ENCODE assay signal across 15 cellular contexts in the genomic region with DNA sequence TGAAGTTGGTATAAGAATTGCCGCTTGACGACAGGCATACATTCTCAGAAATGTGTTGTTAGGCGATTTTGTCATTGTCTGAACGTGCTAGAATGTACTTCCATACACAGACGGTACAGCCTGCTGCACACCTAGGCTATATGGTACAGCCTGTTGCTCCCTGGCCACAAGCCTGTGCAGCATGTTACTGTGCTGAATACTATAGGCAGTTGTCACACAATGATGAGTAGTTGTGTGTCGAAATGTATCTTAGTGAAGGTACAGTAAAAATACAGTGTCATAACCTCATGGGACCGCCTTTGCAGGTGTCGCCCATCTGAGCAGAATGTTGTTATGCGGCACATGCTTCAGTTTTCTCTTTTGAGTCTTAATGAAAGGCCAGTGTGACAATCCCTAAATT.
DNase-seq lines count a peak whose midpoint lies in the region; ATAC-seq lines count a peak whose summit lies in the region.
"Had no signal": no experiment of that assay in that cellular context is flagged by ENCODE, and none has a peak within 500 bp of the region (broad histone marks: within the 10 kb centered on the region; RNA-seq: fewer than 3 reads in every experiment).

No MANE protein-coding gene starts in this region.

- no peak for DNase-seq in activated naive CD4-positive, alpha-beta T cell treated with anti-CD3 and anti-CD28 coated beads, Interleukin-2, amount 10 ng/mL, durations not matched to agents 7 days and 5 days
- no peak for DNase-seq in activated naive CD4-positive, alpha-beta T cell treated with anti-CD3 and anti-CD28 coated beads, Interleukin-2, amount 50 U/mL, for 16 hours
- no peak for DNase-seq in ACHN
- DNase-seq in HK-2 (ENCODE audit: unreplicated experiment): no peak
- DNase-seq: cerebellar nuclear complex; heart left ventricle; NCI-H524 treated with DMSO at 0.1 percent for 48 hours; RPMI8226; stimulated activated CD8-positive, alpha-beta memory T cell treated with anti-CD3 and anti-CD28 coated beads, Interleukin-4, amount 100 ng/mL, for 48 hours; T1000 had no signal

- peaks cover 25% of the 10 kb centered on the region for H3K36me3 ChIP-seq in thymus (ENCODE audit: control insufficient read depth, insufficient read depth)

- no peaks in the 10 kb centered on the region for H3K27me3 Mint-ChIP-seq in activated naive CD4-positive, alpha-beta T cell treated with anti-CD3 and anti-CD28 coated beads, Interleukin-2, amount 10 ng/mL, durations not matched to agents 7 days and 5 days
- H3K27me3 Mint-ChIP-seq: activated naive CD8-positive, alpha-beta T cell had no signal

- ATAC-seq in HG02678 (IDR thresholded peaks at IDR 0.05; ENCODE audit: unreplicated experiment) (peak; percentile 16), HG03520 (IDR thresholded peaks at IDR 0.05; ENCODE audit: unreplicated experiment) (peak; percentile 7), GM18520 (IDR thresholded peaks at IDR 0.05; ENCODE audit: unreplicated experiment) (no peak)
- ATAC-seq: heart left ventricle had no signal

- H3K9me3 ChIP-seq in thymus (ENCODE audit: control insufficient read depth): no peaks in the 10 kb centered on the region
- H3K9me3 ChIP-seq: heart left ventricle had no signal

- peaks cover 43% of the 10 kb centered on the region for H3K4me1 ChIP-seq in thymus (ENCODE audit: control insufficient read depth, insufficient read depth, low read length)

- H3K27ac Mint-ChIP-seq in activated naive CD4-positive, alpha-beta T cell treated with anti-CD3 and anti-CD28 coated beads, Interleukin-2, amount 10 ng/mL, durations not matched to agents 7 days and 5 days: peak overlapping the region; percentile 11
- H3K27ac Mint-ChIP-seq: activated naive CD8-positive, alpha-beta T cell had no signal

- H3K4me1 Mint-ChIP-seq in activated naive CD4-positive, alpha-beta T cell treated with anti-CD3 and anti-CD28 coated beads, Interleukin-2, amount 10 ng/mL, durations not matched to agents 7 days and 5 days: peaks cover 25% of the 10 kb centered on the region

- no peak overlapping the region for H3K4me3 Mint-ChIP-seq in activated naive CD4-positive, alpha-beta T cell treated with anti-CD3 and anti-CD28 coated beads, Interleukin-2, amount 10 ng/mL, durations not matched to agents 7 days and 5 days
- H3K4me3 Mint-ChIP-seq: activated naive CD8-positive, alpha-beta T cell had no signal

- in situ Hi-C loops in ACHN (cut with HindIII; ENCODE audit: low pct_ligation_motif_present, low pct_unique_long_range_greater_than_20kb, low sequenced_read_pairs): loop anchor here (25.0 kb wide), 1 partner anchor 158 kb away; no protein-coding TSS in a partner anchor

- no peaks in the 10 kb centered on the region for H3K27me3 ChIP-seq in thymus (ENCODE audit: control insufficient read depth, insufficient read depth)
- H3K27me3 ChIP-seq: heart left ventricle had no signal

- CTCF ChIA-PET in activated naive CD4-positive, alpha-beta T cell treated with anti-CD3 and anti-CD28 coated beads, Interleukin-2, amount 10 ng/mL, durations not matched to agents 7 days and 5 days (lab: Charles Lee): interaction anchor here (1.9 to 2.0 kb wide), 2 partner anchors 18 to 22 kb away, joined by 6 to 10 read pairs; no protein-coding TSS in a partner anchor

- H3K36me3 Mint-ChIP-seq in activated naive CD4-positive, alpha-beta T cell treated with anti-CD3 and anti-CD28 coated beads, Interleukin-2, amount 10 ng/mL, durations not matched to agents 7 days and 5 days: peaks cover 65% of the 10 kb centered on the region

- H3K9me3 Mint-ChIP-seq in activated naive CD4-positive, alpha-beta T cell treated with anti-CD3 and anti-CD28 coated beads, Interleukin-2, amount 10 ng/mL, durations not matched to agents 7 days and 5 days: no peaks in the 10 kb centered on the region

- 50% methylated on average over 9 of the region's 9 CpGs for WGBS in thymus

- peak overlapping the region; percentile 77 for H3K27ac ChIP-seq in thymus (ENCODE audit: low read depth)
- H3K27ac ChIP-seq: heart left ventricle had no signal

- peak overlapping the region; percentile 44 for H3K4me3 ChIP-seq in thymus (ENCODE audit: low read length)
- H3K4me3 ChIP-seq: heart left ventricle had no signal
